21 cellular contexts compared by ENCODE assay signal in the genomic region with DNA sequence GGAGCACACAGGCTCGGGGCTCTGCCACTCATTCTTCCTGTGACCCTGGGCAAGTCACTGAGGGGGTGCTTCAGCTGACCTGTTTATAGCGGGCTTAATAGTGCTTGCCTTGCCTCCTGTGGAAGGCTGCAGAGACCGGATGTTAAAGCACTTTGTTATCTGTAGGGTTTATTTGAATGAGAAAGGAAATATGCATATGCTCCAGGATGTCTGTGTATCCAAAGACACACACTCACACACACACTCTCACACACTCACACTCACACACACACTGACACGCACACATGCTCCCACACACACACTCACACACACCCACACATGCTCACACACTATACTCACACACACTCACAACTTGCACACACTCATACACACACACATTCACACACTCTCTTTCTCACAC. TPM values are rescaled to one million over a fixed set of nuclear protein-coding genes. Genes with fewer than 3 reads are reported as not detected.
DNase-seq lines count a peak whose midpoint lies in the region; ATAC-seq and TF ChIP-seq lines count a peak whose summit lies in the region.
"Had no signal": no experiment of that assay in that cellular context is flagged by ENCODE, and none has a peak within 500 bp of the region (broad histone marks: within the 10 kb centered on the region; RNA-seq: fewer than 3 reads in every experiment).

No MANE protein-coding gene starts in this region.

- DNase-seq in cardiac septum (ENCODE audit: low spot score) = peak; percentile 24
- DNase-seq in left ventricle myocardium superior = no peak
- peak; percentile 5 for DNase-seq in coronary artery (ENCODE audit: low spot score)
- no peak for DNase-seq in left lobe of liver (ENCODE audit: low spot score)
- peak; percentile 15 for DNase-seq in upper lobe of right lung
- no peak for DNase-seq in activated CD4-positive, alpha-beta T cell treated with anti-CD3 and anti-CD28 coated beads, Interleukin-2, amount 50 U/mL, for 48 hours
- no peak for DNase-seq in activated T-cell treated with anti-CD3 and anti-CD28 coated beads, Interleukin-2, amount 50 U/mL, for 48 hours
- DNase-seq in GF-D8 (lab: John Stamatoyannopoulos, UW) = no peak
- DNase-seq: CD4-positive, alpha-beta memory T cell; DMS153; GDM1; HFFc6; NCI-H1417; NCI-H187; NCI-H2107; NCI-H510A; NCI-H774; PC-3; SIG-M5 had no signal

- no peak overlapping the region for H3K4me3 ChIP-seq in coronary artery
- no peak overlapping the region for H3K4me3 ChIP-seq in upper lobe of right lung
- H3K4me3 ChIP-seq: BLaER1 had no signal

- intact Hi-C loops in cardiac septum (cut with DNase I) = no loop called here
- intact Hi-C loops in left ventricle myocardium superior (cut with micrococcal nuclease) = no loop called here
- intact Hi-C loops in upper lobe of right lung (cut with DNase I) = no loop called here

- no peak overlapping the region for H3K27ac ChIP-seq in coronary artery
- H3K27ac ChIP-seq in upper lobe of right lung = no peak overlapping the region
- H3K27ac ChIP-seq: BLaER1, RWPE1 had no signal

- no peaks in the 10 kb centered on the region for H3K4me1 ChIP-seq in upper lobe of right lung

- ATAC-seq in left ventricle myocardium superior (no peak), left lobe of liver (peak; percentile 51), upper lobe of right lung (peak; percentile 31)
- ATAC-seq: PC-3 had no signal

- H3K36me3 ChIP-seq in upper lobe of right lung = no peaks in the 10 kb centered on the region
- H3K36me3 ChIP-seq: BLaER1 had no signal

- no peak for TF ChIP-seq CTCF in coronary artery (IDR thresholded peaks at IDR 0.05)
- no peak for TF ChIP-seq CTCF in upper lobe of right lung (IDR thresholded peaks at IDR 0.05)

- H3K9me3 ChIP-seq in upper lobe of right lung = no peaks in the 10 kb centered on the region
- H3K9me3 ChIP-seq: BLaER1 had no signal

- no peaks in the 10 kb centered on the region for H3K27me3 ChIP-seq in upper lobe of right lung
- H3K27me3 ChIP-seq: BLaER1 had no signal

RNA-seq across cellular contexts. Expression of a gene that starts 56.1 kb away (rescaled TPM):
- total RNA-seq in cardiac septum (3.4 TPM), left ventricle myocardium superior (5.0 TPM), left lobe of liver (20.0 TPM), upper lobe of right lung (12.6 TPM)

Comparison
In these comparisons a context has a peak if more than half of its experiments do, and no peak if none do; other contexts are left out.
1. DNase-seq: peak in cardiac septum (single experiment), coronary artery (single experiment) and upper lobe of right lung (single experiment); none in left ventricle myocardium superior (single experiment), left lobe of liver (single experiment), activated CD4-positive, alpha-beta T cell treated with anti-CD3 and anti-CD28 coated beads, Interleukin-2, amount 50 U/mL, for 48 hours (0 of 2), activated T-cell treated with anti-CD3 and anti-CD28 coated beads, Interleukin-2, amount 50 U/mL, for 48 hours (0 of 2) and GF-D8 (single experiment).